2 cellular contexts compared by ENCODE assay signal in the genomic region with DNA sequence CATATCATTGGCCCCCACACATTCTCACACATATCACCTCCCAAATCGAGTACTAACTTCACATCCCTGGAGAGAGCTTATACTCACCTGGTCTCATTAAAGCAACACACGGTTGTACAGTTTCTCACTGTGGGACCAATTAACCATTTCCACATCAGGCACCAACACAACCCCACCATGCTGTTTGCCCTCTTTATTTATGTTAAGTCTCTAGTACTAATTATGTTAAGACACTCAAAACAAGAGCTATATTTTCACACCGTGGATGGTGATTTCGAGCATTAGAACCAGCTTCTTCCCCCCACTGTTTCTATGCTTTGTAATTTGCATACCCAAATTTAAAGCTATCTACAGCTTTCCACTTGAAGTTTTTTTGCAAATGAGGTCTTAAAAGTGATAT.
TF ChIP-seq lines count a peak whose summit lies in the region.

No MANE protein-coding gene starts in this region.

TF ChIP-seq in liver, 16 proteins besides CTCF, POLR2A, EP300 and RAD21:
- TF ChIP-seq HNF4A (conservative IDR thresholded peaks at IDR 0.05) = no peak
- no peak for TF ChIP-seq FOXA1 (IDR thresholded peaks at IDR 0.05)
- no peak for TF ChIP-seq JUND (IDR thresholded peaks at IDR 0.05)
- TF ChIP-seq, protein P1, sequence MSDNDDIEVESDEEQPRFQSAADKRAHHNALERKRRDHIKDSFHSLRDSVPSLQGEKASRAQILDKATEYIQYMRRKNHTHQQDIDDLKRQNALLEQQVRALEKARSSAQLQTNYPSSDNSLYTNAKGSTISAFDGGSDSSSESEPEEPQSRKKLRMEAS (IDR thresholded peaks at IDR 0.05) = no peak
- no peak for TF ChIP-seq EGR1 (IDR thresholded peaks at IDR 0.05; ENCODE audit: low read depth in 2 of 2)
- TF ChIP-seq RXRA (IDR thresholded peaks at IDR 0.05) = no peak
- TF ChIP-seq GABPA (IDR thresholded peaks at IDR 0.05 in 1 of 2, conservative IDR thresholded peaks at IDR 0.05 in 1 of 2) = no peak

TF ChIP-seq in HepG2, 621 proteins besides CTCF, POLR2A, EP300 and RAD21:
- TF ChIP-seq FOXA3 (CRISPR knock-in tag; IDR thresholded peaks at IDR 0.05) (no peak), EHMT2 (IDR thresholded peaks at IDR 0.05; ENCODE audit: borderline replicate concordance, low read depth, low read length) (no peak), YEATS2 (CRISPR knock-in tag; IDR thresholded peaks at IDR 0.05; ENCODE audit: borderline replicate concordance) (no peak)
TF ChIP-seq in HepG2: peak in this region for 0.
